Comparison of ENCODE assay signal across 1 cellular context in the genomic region with DNA sequence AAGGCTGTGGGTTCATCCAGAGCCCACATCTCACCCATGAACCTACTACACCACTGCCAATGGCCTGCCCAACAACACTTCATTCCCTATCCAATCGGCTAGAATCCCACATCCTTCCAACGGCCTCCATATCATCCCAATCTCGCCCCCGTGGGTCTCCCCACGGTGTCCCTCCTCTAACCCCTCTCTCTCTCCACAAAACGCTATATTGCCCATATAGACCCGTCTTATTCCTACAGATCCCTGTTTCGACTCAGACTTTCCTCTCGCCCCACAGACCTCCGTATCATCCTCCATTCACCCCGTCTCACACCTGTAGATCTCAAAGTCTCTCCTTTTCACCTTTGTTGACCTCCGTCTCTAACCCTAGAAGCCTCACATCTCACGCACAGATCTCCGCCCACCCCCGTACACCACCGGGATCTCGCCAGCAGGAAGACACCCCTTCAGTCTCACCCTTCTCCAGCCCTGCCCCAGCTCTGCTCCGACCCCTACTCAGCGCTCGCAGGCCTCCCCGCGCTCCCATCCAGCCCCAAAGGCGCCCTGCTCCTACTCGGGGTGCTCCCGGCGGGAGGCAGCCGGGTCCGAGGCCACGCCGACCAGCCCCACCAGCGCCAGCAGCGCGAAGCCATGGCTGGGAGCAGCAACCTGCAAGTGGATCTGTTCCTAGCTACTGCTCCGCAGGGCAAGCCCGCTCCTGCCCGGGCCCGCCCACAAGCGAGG.
TF ChIP-seq lines count a peak whose summit lies in the region.

A gene with protein sequence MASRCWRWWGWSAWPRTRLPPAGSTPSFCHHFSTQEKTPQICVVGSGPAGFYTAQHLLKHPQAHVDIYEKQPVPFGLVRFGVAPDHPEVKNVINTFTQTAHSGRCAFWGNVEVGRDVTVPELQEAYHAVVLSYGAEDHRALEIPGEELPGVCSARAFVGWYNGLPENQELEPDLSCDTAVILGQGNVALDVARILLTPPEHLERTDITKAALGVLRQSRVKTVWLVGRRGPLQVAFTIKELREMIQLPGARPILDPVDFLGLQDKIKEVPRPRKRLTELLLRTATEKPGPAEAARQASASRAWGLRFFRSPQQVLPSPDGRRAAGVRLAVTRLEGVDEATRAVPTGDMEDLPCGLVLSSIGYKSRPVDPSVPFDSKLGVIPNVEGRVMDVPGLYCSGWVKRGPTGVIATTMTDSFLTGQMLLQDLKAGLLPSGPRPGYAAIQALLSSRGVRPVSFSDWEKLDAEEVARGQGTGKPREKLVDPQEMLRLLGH (minus strand): TSS at position 682 of the 723 bp plus-strand sequence. CDS start 50 bp downstream, at position 632.

TF ChIP-seq in HepG2, 621 proteins besides CTCF, POLR2A, EP300 and RAD21 (continued from another document and continues in another):
- TF ChIP-seq, protein P1, sequence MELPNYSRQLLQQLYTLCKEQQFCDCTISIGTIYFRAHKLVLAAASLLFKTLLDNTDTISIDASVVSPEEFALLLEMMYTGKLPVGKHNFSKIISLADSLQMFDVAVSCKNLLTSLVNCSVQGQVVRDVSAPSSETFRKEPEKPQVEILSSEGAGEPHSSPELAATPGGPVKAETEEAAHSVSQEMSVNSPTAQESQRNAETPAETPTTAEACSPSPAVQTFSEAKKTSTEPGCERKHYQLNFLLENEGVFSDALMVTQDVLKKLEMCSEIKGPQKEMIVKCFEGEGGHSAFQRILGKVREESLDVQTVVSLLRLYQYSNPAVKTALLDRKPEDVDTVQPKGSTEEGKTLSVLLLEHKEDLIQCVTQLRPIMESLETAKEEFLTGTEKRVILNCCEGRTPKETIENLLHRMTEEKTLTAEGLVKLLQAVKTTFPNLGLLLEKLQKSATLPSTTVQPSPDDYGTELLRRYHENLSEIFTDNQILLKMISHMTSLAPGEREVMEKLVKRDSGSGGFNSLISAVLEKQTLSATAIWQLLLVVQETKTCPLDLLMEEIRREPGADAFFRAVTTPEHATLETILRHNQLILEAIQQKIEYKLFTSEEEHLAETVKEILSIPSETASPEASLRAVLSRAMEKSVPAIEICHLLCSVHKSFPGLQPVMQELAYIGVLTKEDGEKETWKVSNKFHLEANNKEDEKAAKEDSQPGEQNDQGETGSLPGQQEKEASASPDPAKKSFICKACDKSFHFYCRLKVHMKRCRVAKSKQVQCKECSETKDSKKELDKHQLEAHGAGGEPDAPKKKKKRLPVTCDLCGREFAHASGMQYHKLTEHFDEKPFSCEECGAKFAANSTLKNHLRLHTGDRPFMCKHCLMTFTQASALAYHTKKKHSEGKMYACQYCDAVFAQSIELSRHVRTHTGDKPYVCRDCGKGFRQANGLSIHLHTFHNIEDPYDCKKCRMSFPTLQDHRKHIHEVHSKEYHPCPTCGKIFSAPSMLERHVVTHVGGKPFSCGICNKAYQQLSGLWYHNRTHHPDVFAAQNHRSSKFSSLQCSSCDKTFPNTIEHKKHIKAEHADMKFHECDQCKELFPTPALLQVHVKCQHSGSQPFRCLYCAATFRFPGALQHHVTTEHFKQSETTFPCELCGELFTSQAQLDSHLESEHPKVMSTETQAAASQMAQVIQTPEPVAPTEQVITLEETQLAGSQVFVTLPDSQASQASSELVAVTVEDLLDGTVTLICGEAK (IDR thresholded peaks at IDR 0.05), result no peak
- TF ChIP-seq, protein P1 (CRISPR knock-in tag; IDR thresholded peaks at IDR 0.05), result peak; percentile 79
- TF ChIP-seq ZNF7 (CRISPR knock-in tag; IDR thresholded peaks at IDR 0.05) (no peak), ZNF710 (CRISPR knock-in tag; IDR thresholded peaks at IDR 0.05; ENCODE audit: borderline replicate concordance) (peak; percentile 38; the same call in 1 of the 2 replicates), TCF12 (IDR thresholded peaks at IDR 0.05) (no peak), TCF12 (CRISPR knock-in tag; IDR thresholded peaks at IDR 0.05) (no peak), ZNF337 (CRISPR knock-in tag; IDR thresholded peaks at IDR 0.05; ENCODE audit: borderline replicate concordance, low read depth) (no peak; the same call in none of the 2 replicates), GLI4 (CRISPR knock-in tag; IDR thresholded peaks at IDR 0.05; ENCODE audit: borderline replicate concordance) (peak; percentile 87; the same call in 1 of the 2 replicates), PLRG1 (conservative IDR thresholded peaks at IDR 0.05) (no peak), ZNF878 (CRISPR knock-in tag; IDR thresholded peaks at IDR 0.05) (no peak), KAT7 (CRISPR knock-in tag; IDR thresholded peaks at IDR 0.05; ENCODE audit: borderline replicate concordance) (peak; percentile 70; the same call in 1 of the 2 replicates), CREB3 (CRISPR knock-in tag; IDR thresholded peaks at IDR 0.05) (no peak), ZC3H4 (CRISPR knock-in tag; IDR thresholded peaks at IDR 0.05; ENCODE audit: borderline replicate concordance) (no peak; the same call in none of the 2 replicates), AHR (CRISPR knock-in tag; IDR thresholded peaks at IDR 0.05) (0 out of 2 replicates have a peak, but pooled peaks have one; percentile 43), MED13 (CRISPR knock-in tag; IDR thresholded peaks at IDR 0.05) (peak; percentile 91), ZNF619 (CRISPR knock-in tag; IDR thresholded peaks at IDR 0.05) (no peak), ZNF749 (CRISPR knock-in tag; IDR thresholded peaks at IDR 0.05; ENCODE audit: borderline replicate concordance) (peak; percentile 39; the same call in 1 of the 2 replicates), FOXA3 (CRISPR knock-in tag; IDR thresholded peaks at IDR 0.05) (peak; percentile 37; the same call in 1 of the 2 replicates), RARG (CRISPR knock-in tag; IDR thresholded peaks at IDR 0.05; ENCODE audit: low read depth) (no peak), MEIS2 (CRISPR knock-in tag; IDR thresholded peaks at IDR 0.05) (no peak), POLR2G (IDR thresholded peaks at IDR 0.05; ENCODE audit: low read depth, low read length) (peak; percentile 81), ZNF792 (CRISPR knock-in tag; IDR thresholded peaks at IDR 0.05) (peak; percentile 89; the same call in 1 of the 2 replicates), ZNF574 (CRISPR knock-in tag; IDR thresholded peaks at IDR 0.05) (peak; percentile 68), ZNF17 (CRISPR knock-in tag; IDR thresholded peaks at IDR 0.05) (no peak), KLF9 (CRISPR knock-in tag; IDR thresholded peaks at IDR 0.05; ENCODE audit: low read depth) (peak; percentile 6; the same call in 1 of the 2 replicates), TOE1 (CRISPR knock-in tag; IDR thresholded peaks at IDR 0.05) (no peak), SOX6 (IDR thresholded peaks at IDR 0.05) (no peak), SOX6 (CRISPR knock-in tag; IDR thresholded peaks at IDR 0.05) (peak; percentile 70), PTBP1 (IDR thresholded peaks at IDR 0.05; ENCODE audit: low read depth, low read length, poor library complexity, severe bottlenecking) (no peak), NCOR1 (IDR thresholded peaks at IDR 0.05; ENCODE audit: borderline replicate concordance, low read length) (no peak), FLYWCH1 (CRISPR knock-in tag; IDR thresholded peaks at IDR 0.05) (no peak), ZNF558 (CRISPR knock-in tag; IDR thresholded peaks at IDR 0.05; ENCODE audit: borderline replicate concordance) (peak; percentile 92; the same call in 1 of the 2 replicates)
- TF ChIP-seq, protein P2, sequence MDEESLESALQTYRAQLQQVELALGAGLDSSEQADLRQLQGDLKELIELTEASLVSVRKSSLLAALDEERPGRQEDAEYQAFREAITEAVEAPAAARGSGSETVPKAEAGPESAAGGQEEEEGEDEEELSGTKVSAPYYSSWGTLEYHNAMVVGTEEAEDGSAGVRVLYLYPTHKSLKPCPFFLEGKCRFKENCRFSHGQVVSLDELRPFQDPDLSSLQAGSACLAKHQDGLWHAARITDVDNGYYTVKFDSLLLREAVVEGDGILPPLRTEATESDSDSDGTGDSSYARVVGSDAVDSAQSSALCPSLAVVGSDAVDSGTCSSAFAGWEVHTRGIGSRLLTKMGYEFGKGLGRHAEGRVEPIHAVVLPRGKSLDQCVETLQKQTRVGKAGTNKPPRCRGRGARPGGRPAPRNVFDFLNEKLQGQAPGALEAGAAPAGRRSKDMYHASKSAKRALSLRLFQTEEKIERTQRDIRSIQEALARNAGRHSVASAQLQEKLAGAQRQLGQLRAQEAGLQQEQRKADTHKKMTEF (CRISPR knock-in tag; IDR thresholded peaks at IDR 0.05), result peak; percentile 81; the same call in 1 of the 2 replicates
- TF ChIP-seq, protein P3, sequence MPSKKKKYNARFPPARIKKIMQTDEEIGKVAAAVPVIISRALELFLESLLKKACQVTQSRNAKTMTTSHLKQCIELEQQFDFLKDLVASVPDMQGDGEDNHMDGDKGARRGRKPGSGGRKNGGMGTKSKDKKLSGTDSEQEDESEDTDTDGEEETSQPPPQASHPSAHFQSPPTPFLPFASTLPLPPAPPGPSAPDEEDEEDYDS (CRISPR knock-in tag; IDR thresholded peaks at IDR 0.05), result peak; percentile 76
- TF ChIP-seq, protein P4, sequence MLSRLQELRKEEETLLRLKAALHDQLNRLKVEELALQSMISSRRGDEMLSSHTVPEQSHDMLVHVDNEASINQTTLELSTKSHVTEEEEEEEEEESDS (CRISPR knock-in tag; IDR thresholded peaks at IDR 0.05; ENCODE audit: borderline replicate concordance), result peak; percentile 71; the same call in 1 of the 2 replicates
- TF ChIP-seq, protein P5, sequence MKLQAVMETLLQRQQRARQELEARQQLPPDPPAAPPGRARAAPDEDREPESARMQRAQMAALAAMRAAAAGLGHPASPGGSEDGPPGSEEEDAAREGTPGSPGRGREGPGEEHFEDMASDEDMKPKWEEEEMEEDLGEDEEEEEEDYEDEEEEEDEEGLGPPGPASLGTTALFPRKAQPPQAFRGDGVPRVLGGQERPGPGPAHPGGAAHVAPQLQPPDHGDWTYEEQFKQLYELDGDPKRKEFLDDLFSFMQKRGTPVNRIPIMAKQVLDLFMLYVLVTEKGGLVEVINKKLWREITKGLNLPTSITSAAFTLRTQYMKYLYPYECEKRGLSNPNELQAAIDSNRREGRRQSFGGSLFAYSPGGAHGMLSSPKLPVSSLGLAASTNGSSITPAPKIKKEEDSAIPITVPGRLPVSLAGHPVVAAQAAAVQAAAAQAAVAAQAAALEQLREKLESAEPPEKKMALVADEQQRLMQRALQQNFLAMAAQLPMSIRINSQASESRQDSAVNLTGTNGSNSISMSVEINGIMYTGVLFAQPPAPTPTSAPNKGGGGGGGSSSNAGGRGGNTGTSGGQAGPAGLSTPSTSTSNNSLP (IDR thresholded peaks at IDR 0.05; ENCODE audit: low read depth, low read length), result no peak
